Comparison of ENCODE assay signal across 9 cellular contexts in the genomic region with DNA sequence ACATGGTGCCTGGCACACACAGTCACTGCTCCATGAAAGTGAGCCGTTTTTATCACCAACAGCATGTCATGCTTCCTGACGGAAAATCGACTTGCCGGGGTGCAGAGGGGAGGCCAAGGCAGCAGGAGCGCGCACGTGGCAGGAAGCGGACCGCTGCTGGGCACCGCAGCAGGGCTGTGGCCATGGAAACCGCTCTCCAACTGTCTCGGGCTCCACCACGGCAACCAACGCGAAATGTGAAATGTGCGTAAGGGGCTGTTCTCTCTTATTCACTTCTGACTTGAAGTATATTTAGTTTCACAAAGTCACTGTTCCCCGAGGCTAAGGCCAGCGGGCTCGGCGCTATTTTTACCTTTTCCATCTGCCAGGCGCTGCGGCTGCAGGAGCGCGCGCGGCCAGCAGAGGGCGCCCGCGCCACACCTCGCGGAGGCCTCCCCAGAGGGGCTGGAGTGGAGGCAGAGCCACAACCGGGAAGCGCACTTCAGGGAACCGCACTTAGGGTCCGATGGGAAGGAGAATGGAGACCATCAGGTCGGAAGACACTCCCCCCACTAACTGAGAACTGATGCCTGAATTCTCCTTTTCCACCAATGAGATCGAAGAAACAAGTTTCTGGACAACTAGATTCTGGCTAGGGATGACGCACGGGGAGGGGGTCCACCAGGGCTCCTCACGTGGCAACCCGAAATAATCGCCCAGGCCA. TPM values are rescaled to one million over a fixed set of nuclear protein-coding genes. Genes with fewer than 3 reads are reported as not detected.
DNase-seq lines count a peak whose midpoint lies in the region; ATAC-seq and TF ChIP-seq lines count a peak whose summit lies in the region.
"Had no signal": no experiment of that assay in that cellular context is flagged by ENCODE, and none has a peak within 500 bp of the region (broad histone marks: within the 10 kb centered on the region; RNA-seq: fewer than 3 reads in every experiment).

No MANE protein-coding gene starts in this region.

- DNase-seq in DMS53 (lab: John Stamatoyannopoulos, UW) (peak; percentile 60), lung microvascular endothelial cell (ENCODE audit: low read depth in 2 of 2) (peak; percentile 60 to 71)
- peak; percentile 65 for DNase-seq in activated CD4-positive, alpha-beta memory T cell treated with anti-CD3 and anti-CD28 coated beads, Interleukin-2, amount 10 ng/mL, durations not matched to agents 7 days and 5 days
- DNase-seq in effector memory CD4-positive, alpha-beta T cell: peak; percentile 42 to 53 (median 45)
- peak; percentile 23 to 31 for DNase-seq in stimulated activated CD8-positive, alpha-beta memory T cell treated with anti-CD3 and anti-CD28 coated beads, Interleukin-15, amount 100 ng/mL, for 4 hours (ENCODE audit: low read depth in 2 of 2)

- CTCF ChIA-PET in activated CD4-positive, alpha-beta memory T cell treated with anti-CD3 and anti-CD28 coated beads, Interleukin-2, amount 10 ng/mL, durations not matched to agents 7 days and 5 days (lab: Charles Lee): no interaction called here

- peak; percentile 63 for TF ChIP-seq CTCF in LNCAP (IDR thresholded peaks at IDR 0.05)

- ATAC-seq in GM21528 (IDR thresholded peaks at IDR 0.05; ENCODE audit: low FRiP score, unreplicated experiment): no peak
- no peak for ATAC-seq in GM21390 (IDR thresholded peaks at IDR 0.05; ENCODE audit: unreplicated experiment)

- H3K36me3 Mint-ChIP-seq in activated CD4-positive, alpha-beta memory T cell treated with anti-CD3 and anti-CD28 coated beads, Interleukin-2, amount 10 ng/mL, durations not matched to agents 7 days and 5 days (ENCODE audit: low read depth): peaks cover 84% of the 10 kb centered on the region

- no peaks in the 10 kb centered on the region for H3K9me3 ChIP-seq in effector memory CD4-positive, alpha-beta T cell (ENCODE audit: control insufficient read depth, low read length)

- no peaks in the 10 kb centered on the region for H3K9me3 Mint-ChIP-seq in activated CD4-positive, alpha-beta memory T cell treated with anti-CD3 and anti-CD28 coated beads, Interleukin-2, amount 10 ng/mL, durations not matched to agents 7 days and 5 days

- H3K27me3 ChIP-seq in effector memory CD4-positive, alpha-beta T cell (replicated peaks; ENCODE audit: control insufficient read depth, insufficient read depth, low read length, poor library complexity, severe bottlenecking): no peaks in the 10 kb centered on the region

- no peak overlapping the region for H3K4me3 Mint-ChIP-seq in activated CD4-positive, alpha-beta memory T cell treated with anti-CD3 and anti-CD28 coated beads, Interleukin-2, amount 10 ng/mL, durations not matched to agents 7 days and 5 days

- H3K36me3 ChIP-seq in effector memory CD4-positive, alpha-beta T cell (ENCODE audit: control insufficient read depth, insufficient read depth, low read length): peaks cover 85% of the 10 kb centered on the region

- H3K4me1 ChIP-seq in effector memory CD4-positive, alpha-beta T cell (ENCODE audit: control insufficient read depth, insufficient read depth, low read length, poor library complexity, severe bottlenecking): no peaks in the 10 kb centered on the region

- H3K27me3 Mint-ChIP-seq in activated CD4-positive, alpha-beta memory T cell treated with anti-CD3 and anti-CD28 coated beads, Interleukin-2, amount 10 ng/mL, durations not matched to agents 7 days and 5 days: no peaks in the 10 kb centered on the region

- H3K4me1 Mint-ChIP-seq in activated CD4-positive, alpha-beta memory T cell treated with anti-CD3 and anti-CD28 coated beads, Interleukin-2, amount 10 ng/mL, durations not matched to agents 7 days and 5 days: no peaks in the 10 kb centered on the region

- H3K27ac ChIP-seq in effector memory CD4-positive, alpha-beta T cell (ENCODE audit: insufficient read depth, low read length, poor library complexity, severe bottlenecking): no peak overlapping the region

- POLR2A ChIA-PET in activated CD4-positive, alpha-beta memory T cell treated with anti-CD3 and anti-CD28 coated beads, Interleukin-2, amount 10 ng/mL, durations not matched to agents 7 days and 5 days (lab: Charles Lee): no interaction called here

- H3K4me3 ChIP-seq in effector memory CD4-positive, alpha-beta T cell (ENCODE audit: insufficient read depth, low read depth, low read length, poor library complexity, severe bottlenecking): no peak overlapping the region
- H3K4me3 ChIP-seq: SK-N-MC had no signal

- H3K27ac Mint-ChIP-seq in activated CD4-positive, alpha-beta memory T cell treated with anti-CD3 and anti-CD28 coated beads, Interleukin-2, amount 10 ng/mL, durations not matched to agents 7 days and 5 days: peak overlapping the region; percentile 3

RNA-seq across cellular contexts. Expression of a gene that starts 19.7 kb away (rescaled TPM):
- total RNA-seq in activated CD4-positive, alpha-beta memory T cell treated with anti-CD3 and anti-CD28 coated beads, Interleukin-2, amount 10 ng/mL, durations not matched to agents 7 days and 5 days: 100 to 1,000 TPM; 111 to 114 TPM
- total RNA-seq in lung microvascular endothelial cell: 54.5 and 80.2 TPM in 2 replicates

RNA-seq across cellular contexts. Expression of a gene that starts 47.8 kb away (rescaled TPM):
- total RNA-seq in activated CD4-positive, alpha-beta memory T cell treated with anti-CD3 and anti-CD28 coated beads, Interleukin-2, amount 10 ng/mL, durations not matched to agents 7 days and 5 days: under 1 TPM; 0.23 to 0.30 TPM
- total RNA-seq in lung microvascular endothelial cell: not detected in 2 replicates
